10 cellular contexts compared by ENCODE assay signal in the genomic region with DNA sequence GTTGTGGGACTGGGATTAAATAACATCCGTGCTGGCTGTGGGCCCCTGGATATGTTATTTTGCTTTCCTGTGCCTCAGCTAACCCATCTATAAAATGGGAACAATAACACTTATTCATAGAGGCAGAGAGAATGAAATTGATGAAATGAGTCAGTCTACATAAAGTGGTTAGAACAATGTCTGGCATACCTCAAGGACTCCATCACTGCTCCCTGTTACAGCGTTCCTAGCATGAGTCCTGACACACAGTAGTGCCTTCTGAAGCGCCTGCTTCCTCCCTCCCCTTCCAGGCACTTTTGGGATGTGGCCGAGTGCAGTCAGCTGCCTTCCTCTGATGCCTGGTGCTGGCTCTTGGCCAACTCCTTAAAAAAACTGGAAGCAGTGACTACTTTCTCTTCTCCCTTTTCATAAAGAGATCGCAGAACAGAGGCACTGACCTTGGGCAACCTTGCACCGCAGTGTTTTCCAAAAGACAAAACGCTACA.
DNase-seq lines count a peak whose midpoint lies in the region; ATAC-seq, FAIRE-seq and TF ChIP-seq lines count a peak whose summit lies in the region.
"Had no signal": no experiment of that assay in that cellular context is flagged by ENCODE, and none has a peak within 500 bp of the region (broad histone marks: within the 10 kb centered on the region; RNA-seq: fewer than 3 reads in every experiment).

No MANE protein-coding gene starts in this region.

- no peak overlapping the region for H3K9ac ChIP-seq in HepG2 (ENCODE audit: insufficient read depth, low read depth, low read length)

- intact Hi-C loops in HepG2 (cut with micrococcal nuclease; ENCODE audit: unreplicated experiment) = no loop called here

- no TSS peak for BruUV-seq in HepG2 (replicated peaks; lab: Mats Ljungman, UMichigan)

- TF ChIP-seq RAD21 in HepG2 (CRISPR knock-in tag; IDR thresholded peaks at IDR 0.05) = no peak

- WGBS in HepG2 (ENCODE audit: low lambda C conversion rate) = 89% methylated on average over 7 of the region's 7 CpGs

- H3K9me3 Mint-ChIP-seq in activated naive CD8-positive, alpha-beta T cell treated with anti-CD3 and anti-CD28 coated beads for 36 hours = no peaks in the 10 kb centered on the region
- H3K9me3 Mint-ChIP-seq: H9 had no signal

- H3K4me1 Mint-ChIP-seq in activated naive CD8-positive, alpha-beta T cell treated with anti-CD3 and anti-CD28 coated beads for 36 hours = no peaks in the 10 kb centered on the region

- H2AFZ ChIP-seq in HepG2 (ENCODE audit: low read length) = no peak overlapping the region

- no peak for TF ChIP-seq POLR2A in HepG2 (IDR thresholded peaks at IDR 0.05; ENCODE audit: insufficient read depth in 1 of 2, low read depth in 2 of 2, low read length in 2 of 2)

- H3K36me3 ChIP-seq in HepG2 (replicated peaks in 1 of 2; ENCODE audit: control insufficient read depth in 1 of 2, insufficient read depth in 2 of 2, low read length in 2 of 2) = no peaks in the 10 kb centered on the region

- POLR2A ChIA-PET in HepG2 (lab: Yijun Ruan, JAX) = interaction anchor here (6.8 kb wide), 1 partner anchor 14 kb away, joined by 122 read pairs; no protein-coding TSS in a partner anchor

- no peak for FAIRE-seq in HepG2 (lab: Jason Lieb, UNC)

- H3K4me3 ChIP-seq in HepG2 (replicated peaks in 1 of 3; ENCODE audit: insufficient read depth in 1 of 3, low read depth in 2 of 3, low read length in 3 of 3) = no peak overlapping the region
- H3K4me3 ChIP-seq: SK-N-MC had no signal

- peak; percentile 29 for DNase-seq in NCI-H1105 treated with DMSO at 0.1 percent for 48 hours (lab: John Stamatoyannopoulos, UW)
- no peak for DNase-seq in NCI-H1105 (lab: John Stamatoyannopoulos, UW)
- DNase-seq in cerebellar cortex (ENCODE audit: low spot score) = peak; percentile 66
- DNase-seq in HepG2 (ENCODE audit: low spot score) = no peak
- peak; percentile 85 for DNase-seq in ureter (ENCODE audit: low spot score)
- no peak for DNase-seq in NCI-H748 (lab: John Stamatoyannopoulos, UW; ENCODE audit: unreplicated experiment)
- DNase-seq in KG1 (lab: John Stamatoyannopoulos, UW) = no peak
- DNase-seq in activated naive CD8-positive, alpha-beta T cell treated with anti-CD3 and anti-CD28 coated beads for 36 hours = no peak
- DNase-seq: H9 had no signal

- H3K36me3 Mint-ChIP-seq in activated naive CD8-positive, alpha-beta T cell treated with anti-CD3 and anti-CD28 coated beads for 36 hours = no peaks in the 10 kb centered on the region

- H3K4me1 ChIP-seq in HepG2 (ENCODE audit: insufficient read depth, low read length) = peaks cover 44% of the 10 kb centered on the region

- no peaks in the 10 kb centered on the region for H4K20me1 ChIP-seq in HepG2 (ENCODE audit: insufficient read depth, low read length)

- H3K27me3 ChIP-seq in HepG2 (ENCODE audit: control insufficient read depth in 1 of 2, insufficient read depth in 2 of 2, low read length in 2 of 2) = no peaks in the 10 kb centered on the region

- no peak overlapping the region for H3K27ac Mint-ChIP-seq in activated naive CD8-positive, alpha-beta T cell treated with anti-CD3 and anti-CD28 coated beads for 36 hours
- H3K27ac Mint-ChIP-seq: H9 had no signal

- in situ Hi-C loops in HepG2 (cut with HindIII; ENCODE audit: extremely low pct_ligation_motif_present, low pct_unique_long_range_greater_than_20kb) = no loop called here

- no peaks in the 10 kb centered on the region for H3K27me3 Mint-ChIP-seq in activated naive CD8-positive, alpha-beta T cell treated with anti-CD3 and anti-CD28 coated beads for 36 hours

- H3K4me3 Mint-ChIP-seq in activated naive CD8-positive, alpha-beta T cell treated with anti-CD3 and anti-CD28 coated beads for 36 hours = no peak overlapping the region
- H3K4me3 Mint-ChIP-seq: H9 had no signal

- H3K9me3 ChIP-seq in HepG2 (ENCODE audit: low read length) = no peaks in the 10 kb centered on the region

- no peak for ATAC-seq in HepG2

- H3K27ac ChIP-seq in HepG2 (ENCODE audit: extremely low read length, insufficient read depth, low read length) = no peak overlapping the region
- H3K27ac ChIP-seq: SK-N-MC had no signal

- no peak for TF ChIP-seq CTCF in HepG2 (CRISPR knock-in tag; IDR thresholded peaks at IDR 0.05)

- H3K79me2 ChIP-seq in HepG2 (ENCODE audit: insufficient read depth, low read length) = no peaks in the 10 kb centered on the region

- H3K4me2 ChIP-seq in HepG2 (ENCODE audit: low read depth, low read length) = no peak overlapping the region

- TF ChIP-seq EP300 in HepG2 (IDR thresholded peaks at IDR 0.05; ENCODE audit: low read depth in 2 of 2, low read length in 2 of 2) (no peak), HepG2 (CRISPR knock-in tag; IDR thresholded peaks at IDR 0.05; ENCODE audit: borderline replicate concordance) (no peak)

- CTCF ChIA-PET in HepG2 (lab: Yijun Ruan, JAX; ENCODE audit: low intra/inter-chr PET ratio, low total read pairs) = no interaction called here

TF ChIP-seq in HepG2, 621 proteins besides CTCF, POLR2A, EP300 and RAD21:
- TF ChIP-seq ZNF629 (CRISPR knock-in tag; conservative IDR thresholded peaks at IDR 0.05) = peak; percentile 70
- TF ChIP-seq, protein P1, sequence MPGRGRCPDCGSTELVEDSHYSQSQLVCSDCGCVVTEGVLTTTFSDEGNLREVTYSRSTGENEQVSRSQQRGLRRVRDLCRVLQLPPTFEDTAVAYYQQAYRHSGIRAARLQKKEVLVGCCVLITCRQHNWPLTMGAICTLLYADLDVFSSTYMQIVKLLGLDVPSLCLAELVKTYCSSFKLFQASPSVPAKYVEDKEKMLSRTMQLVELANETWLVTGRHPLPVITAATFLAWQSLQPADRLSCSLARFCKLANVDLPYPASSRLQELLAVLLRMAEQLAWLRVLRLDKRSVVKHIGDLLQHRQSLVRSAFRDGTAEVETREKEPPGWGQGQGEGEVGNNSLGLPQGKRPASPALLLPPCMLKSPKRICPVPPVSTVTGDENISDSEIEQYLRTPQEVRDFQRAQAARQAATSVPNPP (CRISPR knock-in tag; IDR thresholded peaks at IDR 0.05) = no peak

Comparison
In these comparisons a context has a peak if more than half of its experiments do, and no peak if none do; other contexts are left out.
1. DNase-seq: peak in NCI-H1105 treated with DMSO at 0.1 percent for 48 hours (single experiment), cerebellar cortex (single experiment) and ureter (single experiment); none in NCI-H1105 (single experiment), HepG2 (single experiment), NCI-H748 (single experiment), KG1 (single experiment) and activated naive CD8-positive, alpha-beta T cell treated with anti-CD3 and anti-CD28 coated beads for 36 hours (single experiment).